Comparison of ENCODE assay signal across 10 cellular contexts in the genomic region with DNA sequence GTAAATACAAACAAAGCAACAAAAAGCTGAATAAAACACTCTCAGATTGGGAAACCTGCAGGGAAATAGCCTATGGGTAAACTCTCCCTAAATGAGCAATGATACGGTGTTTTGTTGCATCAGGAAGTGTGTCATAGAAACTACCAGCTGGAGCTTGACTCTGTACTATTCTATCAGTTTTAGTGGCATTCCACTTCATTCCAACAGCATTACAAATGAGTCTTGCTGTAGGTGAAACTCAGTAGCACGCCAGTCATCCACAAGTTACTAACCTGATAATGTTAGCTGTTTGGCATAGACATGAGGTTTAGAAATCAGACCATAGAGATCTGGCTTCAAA. TPM values are rescaled to one million over a fixed set of nuclear protein-coding genes. Genes with fewer than 3 reads are reported as not detected.
DNase-seq lines count a peak whose midpoint lies in the region; ATAC-seq and TF ChIP-seq lines count a peak whose summit lies in the region.
"Had no signal": no experiment of that assay in that cellular context is flagged by ENCODE, and none has a peak within 500 bp of the region (broad histone marks: within the 10 kb centered on the region; RNA-seq: fewer than 3 reads in every experiment).

No MANE protein-coding gene starts in this region.

- no peak overlapping the region for H3K23ac ChIP-seq in mesendoderm (ENCODE audit: low read length)

- no peak overlapping the region for H2BK15ac ChIP-seq in mesendoderm (replicated peaks; ENCODE audit: low read depth)

- H3K27me3 ChIP-seq in mesendoderm (ENCODE audit: insufficient read depth, low read length, poor library complexity), result no peaks in the 10 kb centered on the region
- H3K27me3 ChIP-seq in transverse colon, result no peaks in the 10 kb centered on the region

- H2BK120ac ChIP-seq in mesendoderm (ENCODE audit: low read depth, low read length), result no peak overlapping the region

- H4K5ac ChIP-seq in mesendoderm (ENCODE audit: low read length), result no peak overlapping the region

- no peaks in the 10 kb centered on the region for H3K9me3 ChIP-seq in transverse colon

- H3K36me3 ChIP-seq in mesendoderm (ENCODE audit: control insufficient read depth, insufficient read depth, low read length) (no peaks in the 10 kb centered on the region), transverse colon (no peaks in the 10 kb centered on the region)

- no peaks in the 10 kb centered on the region for H3K79me1 ChIP-seq in mesendoderm (ENCODE audit: low read length)

- H3K27ac ChIP-seq in mesendoderm (ENCODE audit: low read depth, low read length), result no peak overlapping the region
- H3K27ac ChIP-seq in transverse colon, result no peak overlapping the region

- TF ChIP-seq POLR2A in transverse colon (IDR thresholded peaks at IDR 0.05), result no peak

- peaks cover 7% of the 10 kb centered on the region for H3K4me1 ChIP-seq in mesendoderm (ENCODE audit: control insufficient read depth, low read depth, low read length)
- peaks cover 0 to 6% (median 2%) of the 10 kb centered on the region in 4 donors for H3K4me1 ChIP-seq in transverse colon

- in situ Hi-C loops in transverse colon (cut with MboI; ENCODE audit: low pct_ligation_motif_present in 1 of 4, low pct_unique_long_range_greater_than_20kb in 1 of 4, low sequenced_read_pairs in 3 of 4), result no loop called here
- in situ Hi-C loops in G401 (cut with HindIII; ENCODE audit: low sequenced_read_pairs), result loop anchor here (25.0 kb wide), 1 partner anchor 99 kb away; no protein-coding TSS in a partner anchor

- no peak overlapping the region for H3K9ac ChIP-seq in mesendoderm (ENCODE audit: low read length)

- H3K4me3 ChIP-seq in mesendoderm (ENCODE audit: low read length) (no peak overlapping the region), transverse colon (no peak overlapping the region)

- no peaks in the 10 kb centered on the region for H3K79me2 ChIP-seq in mesendoderm (ENCODE audit: control insufficient read depth, insufficient read depth, low read length)

- TF ChIP-seq CTCF in AG09319 (IDR thresholded peaks at IDR 0.05; ENCODE audit: low read depth, low read length), result no peak
- TF ChIP-seq CTCF in transverse colon (IDR thresholded peaks at IDR 0.05), result no peak

- H2BK5ac ChIP-seq in mesendoderm (ENCODE audit: low read length), result no peak overlapping the region

- H2AK5ac ChIP-seq in mesendoderm (ENCODE audit: low read length), result no peak overlapping the region

- intact Hi-C loops in transverse colon (cut with DNase I; ENCODE audit: low total_unique reads), result no loop called here

- TF ChIP-seq EP300 in transverse colon (IDR thresholded peaks at IDR 0.05; ENCODE audit: low read depth), result no peak

- WGBS in mesendoderm (ENCODE audit: extremely low coverage, insufficient coverage, low lambda C conversion rate), result no CpG with 5 or more reads among the region's 2 CpGs
- WGBS in transverse colon (ENCODE audit: low coverage in 1 of 2), 2 donors, result 39 to 67% methylated on average over 1 to 2 of the region's 2 CpGs

- H4K8ac ChIP-seq in mesendoderm (ENCODE audit: low read depth, low read length), result no peak overlapping the region

- H3K18ac ChIP-seq in mesendoderm (ENCODE audit: low read length), result no peak overlapping the region

- no peak overlapping the region for H3K4ac ChIP-seq in mesendoderm (ENCODE audit: low read depth, low read length)

- no peak overlapping the region for H3K4me2 ChIP-seq in mesendoderm (ENCODE audit: low read length)

- DNase-seq in AG09319 (ENCODE audit: extremely low read depth, low read depth) (peak; percentile 53), LHCN-M2 (ENCODE audit: low read depth) (peak; percentile 89), dedifferentiated amniotic fluid mesenchymal stem cell (ENCODE audit: extremely low spot score) (peak; percentile 70), mesendoderm (peak; percentile 50), transverse colon (no peak), NCI-H2107 treated with DMSO at 0.1 percent for 48 hours (lab: John Stamatoyannopoulos, UW; ENCODE audit: unreplicated experiment) (no peak), G401 (ENCODE audit: low spot score) (no peak)
- DNase-seq: DMS79 had no signal

- no peak overlapping the region for H3K56ac ChIP-seq in mesendoderm (ENCODE audit: low read length)

- no peak for ATAC-seq in GM18870 (IDR thresholded peaks at IDR 0.05; ENCODE audit: unreplicated experiment)

RNA-seq across cellular contexts. Expression of a gene that starts 24.9 kb away (rescaled TPM):
- total RNA-seq in LHCN-M2 (2014; rRNA removed), result not detected in 2 replicates
- polyA plus RNA-seq in LHCN-M2 (2012), result not detected
- polyA plus RNA-seq in mesendoderm (2013, experiment 1 of 2), result 2.3 TPM
- polyA plus RNA-seq in mesendoderm (2013, experiment 2 of 2), result 2.9 TPM
- 10 to 100 TPM in 2 of 4 donors, 1 to 10 TPM in 2; 7.0 to 12.6 (median 10.1) TPM for total RNA-seq in transverse colon
- not detected in 2 replicates for total RNA-seq in G401 (2014; rRNA removed; shearing (Covaris generic))
- total RNA-seq: chondrocyte had no signal

RNA-seq across cellular contexts. Expression of a gene that starts 49.4 kb away (rescaled TPM):
- total RNA-seq in LHCN-M2 (2014; rRNA removed), result not detected in 2 replicates
- not detected for polyA plus RNA-seq in LHCN-M2 (2012)
- polyA plus RNA-seq in mesendoderm (2013, experiment 1 of 2), result 0.34 TPM
- 0.39 TPM for polyA plus RNA-seq in mesendoderm (2013, experiment 2 of 2)
- total RNA-seq in transverse colon, result 1 to 10 TPM in 2 of 4 donors, not detected in 2; 2.2 to 5.6 TPM
- total RNA-seq in G401 (2014; rRNA removed; shearing (Covaris generic)), result not detected in 2 replicates
- total RNA-seq: chondrocyte had no signal

Comparison
In these comparisons a context has a peak if more than half of its experiments do, and no peak if none do; other contexts are left out.
1. DNase-seq: peak in AG09319 (single experiment), LHCN-M2 (single experiment), dedifferentiated amniotic fluid mesenchymal stem cell (single experiment) and mesendoderm (single experiment); none in transverse colon (single experiment), NCI-H2107 treated with DMSO at 0.1 percent for 48 hours (single experiment) and G401 (single experiment).